Comparison of ENCODE assay signal across 31 cellular contexts in genomic region chr2:70748002-70748779, GRCh38. TPM values are rescaled to one million over a fixed set of nuclear protein-coding genes. Genes with fewer than 3 reads are reported as not detected.
A peak's percentile ranks its signal among the peaks of the same experiment; 100 is the strongest.
DNase-seq lines count a peak whose midpoint lies in the region; ATAC-seq and TF ChIP-seq lines count a peak whose summit lies in the region.
"Had no signal": no experiment of that assay in that cellular context is flagged by ENCODE, and none has a peak within 500 bp of the region (broad histone marks: within the 10 kb centered on the region; RNA-seq: fewer than 3 reads in every experiment).

No MANE protein-coding gene starts in this region.

- DNase-seq in right atrium auricular region (ENCODE audit: low spot score), result peak; percentile 5
- no peak for DNase-seq in Right ventricle myocardium superior
- DNase-seq in endodermal cell, result no peak
- no peak for DNase-seq in activated naive CD4-positive, alpha-beta T cell (lab: John Stamatoyannopoulos, UW)
- no peak for DNase-seq in activated naive CD4-positive, alpha-beta T cell treated with anti-CD3 and anti-CD28 coated beads for 36 hours
- DNase-seq: activated B cell treated with CpG ODN at 0.5 μM for 24 hours; activated CD8-positive, alpha-beta memory T cell treated with anti-CD3 and anti-CD28 coated beads, Interleukin-2, amount 10 ng/mL, durations not matched to agents 7 days and 5 days; activated naive CD4-positive, alpha-beta T cell treated with anti-CD3 and anti-CD28 coated beads, Interleukin-2, amount 10 ng/mL, durations not matched to agents 7 days and 5 days; activated T-cell treated with anti-CD3 and anti-CD28 coated beads, Interleukin-2, amount 50 U/mL, for 72 hours; CD4-positive, CD25-positive, alpha-beta regulatory T cell; GDM1; kidney; lower lobe of right lung; mucosa of descending colon; NCI-H1105 treated with DMSO at 0.1 percent for 48 hours; NCI-H2081 treated with DMSO at 0.1 percent for 48 hours; SIG-M5; stimulated activated CD4-positive, alpha-beta T cell treated with anti-CD3 and anti-CD28 coated beads, Interleukin-1b, Interleukin-23, amount 100 ng/mL, for 48 hours; stomach; SW 1271; T1000; tibial artery had no signal

- no peaks in the 10 kb centered on the region for H3K36me3 ChIP-seq in right atrium auricular region
- no peaks in the 10 kb centered on the region for H3K36me3 ChIP-seq in HUES64 (ENCODE audit: insufficient read depth, low read length)
- H3K36me3 ChIP-seq in endodermal cell (ENCODE audit: control insufficient read depth, insufficient read depth, low read length), result no peaks in the 10 kb centered on the region
- H3K36me3 ChIP-seq: lower lobe of right lung, stomach, tibial artery had no signal

- H3K4me3 Mint-ChIP-seq in endodermal cell, result no peak overlapping the region
- no peak overlapping the region for H3K4me3 Mint-ChIP-seq in activated naive CD4-positive, alpha-beta T cell treated with anti-CD3 and anti-CD28 coated beads for 36 hours
- H3K4me3 Mint-ChIP-seq: activated B cell treated with CpG ODN at 0.5 μM for 24 hours; activated CD8-positive, alpha-beta memory T cell treated with anti-CD3 and anti-CD28 coated beads, Interleukin-2, amount 10 ng/mL, durations not matched to agents 7 days and 5 days; activated naive CD4-positive, alpha-beta T cell treated with anti-CD3 and anti-CD28 coated beads, Interleukin-2, amount 10 ng/mL, durations not matched to agents 7 days and 5 days; activated T-cell treated with anti-CD3 and anti-CD28 coated beads, Interleukin-2, amount 50 U/mL, for 72 hours; CD4-positive, CD25-positive, alpha-beta regulatory T cell; natural killer cell treated with Interleukin-12 subunit alpha and Interleukin-12 subunit beta and Interleukin-15 and Interleukin-18, amount 100 ng/mL, for 72 hours had no signal

- no peaks in the 10 kb centered on the region for H3K9me3 Mint-ChIP-seq in endodermal cell
- peaks cover 8% of the 10 kb centered on the region for H3K9me3 Mint-ChIP-seq in activated naive CD4-positive, alpha-beta T cell treated with anti-CD3 and anti-CD28 coated beads for 36 hours

- 30% methylated on average over 1 of the region's 1 CpG for WGBS in HUES64
- WGBS in endodermal cell (ENCODE audit: insufficient coverage in 1 of 2, insufficient read length in 1 of 2), 2 experiments, result 50 to 53% methylated on average over 1 of the region's 1 CpG

- peaks cover 19% of the 10 kb centered on the region for H3K27me3 Mint-ChIP-seq in endodermal cell (ENCODE audit: insufficient read depth)
- no peaks in the 10 kb centered on the region for H3K27me3 Mint-ChIP-seq in activated naive CD4-positive, alpha-beta T cell treated with anti-CD3 and anti-CD28 coated beads for 36 hours (ENCODE audit: low read depth)
- H3K27me3 Mint-ChIP-seq: activated B cell treated with CpG ODN at 0.5 μM for 24 hours; activated naive CD4-positive, alpha-beta T cell treated with anti-CD3 and anti-CD28 coated beads, Interleukin-2, amount 10 ng/mL, durations not matched to agents 7 days and 5 days had no signal

- no peak overlapping the region for H3K27ac Mint-ChIP-seq in endodermal cell
- H3K27ac Mint-ChIP-seq in activated naive CD4-positive, alpha-beta T cell treated with anti-CD3 and anti-CD28 coated beads for 36 hours, result no peak overlapping the region
- H3K27ac Mint-ChIP-seq: activated B cell treated with CpG ODN at 0.5 μM for 24 hours; activated CD8-positive, alpha-beta memory T cell treated with anti-CD3 and anti-CD28 coated beads, Interleukin-2, amount 10 ng/mL, durations not matched to agents 7 days and 5 days; activated naive CD4-positive, alpha-beta T cell treated with anti-CD3 and anti-CD28 coated beads, Interleukin-2, amount 10 ng/mL, durations not matched to agents 7 days and 5 days; activated T-cell treated with anti-CD3 and anti-CD28 coated beads, Interleukin-2, amount 50 U/mL, for 72 hours; natural killer cell treated with Interleukin-12 subunit alpha and Interleukin-12 subunit beta and Interleukin-15 and Interleukin-18, amount 100 ng/mL, for 72 hours had no signal

- ATAC-seq in Right ventricle myocardium superior (ENCODE audit: poor library complexity) (no peak), HG03439 (IDR thresholded peaks at IDR 0.05; ENCODE audit: unreplicated experiment) (no peak)
- ATAC-seq: activated CD8-positive, alpha-beta memory T cell treated with anti-CD3 and anti-CD28 coated beads, Interleukin-2, amount 10 ng/mL, durations not matched to agents 7 days and 5 days; activated T-cell treated with anti-CD3 and anti-CD28 coated beads, Interleukin-2, amount 50 U/mL, for 72 hours; lower lobe of right lung; mucosa of descending colon; natural killer cell treated with Interleukin-12 subunit alpha and Interleukin-12 subunit beta and Interleukin-15 and Interleukin-18, amount 100 ng/mL, for 72 hours; Panc1 had no signal

- no peaks in the 10 kb centered on the region for H3K4me1 ChIP-seq in right atrium auricular region
- H3K4me1 ChIP-seq in HUES64 (ENCODE audit: insufficient read depth, low read length), result peaks cover 48% of the 10 kb centered on the region
- H3K4me1 ChIP-seq in endodermal cell (ENCODE audit: control insufficient read depth, insufficient read depth, low read length), result no peaks in the 10 kb centered on the region
- H3K4me1 ChIP-seq: lower lobe of right lung, stomach, tibial artery had no signal

- H3K4me3 ChIP-seq in right atrium auricular region, result no peak overlapping the region
- no peak overlapping the region for H3K4me3 ChIP-seq in HUES64 (ENCODE audit: low read length)
- no peak overlapping the region for H3K4me3 ChIP-seq in endodermal cell (ENCODE audit: low read length)
- H3K4me3 ChIP-seq: lower lobe of right lung, mucosa of descending colon, smooth muscle cell, stomach, tibial artery had no signal

- CTCF ChIA-PET in activated naive CD4-positive, alpha-beta T cell treated with anti-CD3 and anti-CD28 coated beads for 36 hours (lab: Charles Lee), result interaction anchor here (0.6 to 1.0 kb wide), 2 partner anchors 20 to 199 kb away, joined by 3 to 4 read pairs; no protein-coding TSS in a partner anchor

- TF ChIP-seq CTCF in right atrium auricular region (IDR thresholded peaks at IDR 0.05), result no peak
- peak; percentile 70 for TF ChIP-seq CTCF in endodermal cell (conservative IDR thresholded peaks at IDR 0.05)

- H3K4me1 Mint-ChIP-seq in endodermal cell, result peaks cover 13% of the 10 kb centered on the region
- H3K4me1 Mint-ChIP-seq in activated naive CD4-positive, alpha-beta T cell treated with anti-CD3 and anti-CD28 coated beads for 36 hours (ENCODE audit: low read depth), result peaks cover 9% of the 10 kb centered on the region
- H3K4me1 Mint-ChIP-seq: activated CD8-positive, alpha-beta memory T cell treated with anti-CD3 and anti-CD28 coated beads, Interleukin-2, amount 10 ng/mL, durations not matched to agents 7 days and 5 days; activated naive CD4-positive, alpha-beta T cell treated with anti-CD3 and anti-CD28 coated beads, Interleukin-2, amount 10 ng/mL, durations not matched to agents 7 days and 5 days; CD4-positive, CD25-positive, alpha-beta regulatory T cell had no signal

- H3K27ac ChIP-seq in right atrium auricular region, result no peak overlapping the region
- peak overlapping the region; percentile 14; the same call in 1 of the 2 replicates for H3K27ac ChIP-seq in HUES64 (ENCODE audit: low read depth, low read length)
- H3K27ac ChIP-seq in endodermal cell (ENCODE audit: low read depth, low read length), result no peak overlapping the region
- H3K27ac ChIP-seq: lower lobe of right lung, stomach, tibial artery had no signal

- H3K9me3 ChIP-seq in right atrium auricular region (no peaks in the 10 kb centered on the region), HUES64 (ENCODE audit: insufficient read depth, low read depth, low read length) (no peaks in the 10 kb centered on the region), endodermal cell (ENCODE audit: control insufficient read depth, low read length) (no peaks in the 10 kb centered on the region)
- H3K9me3 ChIP-seq: lower lobe of right lung, mucosa of descending colon, stomach, tibial artery had no signal

- no peaks in the 10 kb centered on the region for H3K36me3 Mint-ChIP-seq in endodermal cell (ENCODE audit: low read depth)
- H3K36me3 Mint-ChIP-seq in activated naive CD4-positive, alpha-beta T cell treated with anti-CD3 and anti-CD28 coated beads for 36 hours (ENCODE audit: low read depth), result peaks cover 3% of the 10 kb centered on the region
- H3K36me3 Mint-ChIP-seq: activated CD8-positive, alpha-beta memory T cell treated with anti-CD3 and anti-CD28 coated beads, Interleukin-2, amount 10 ng/mL, durations not matched to agents 7 days and 5 days; activated naive CD4-positive, alpha-beta T cell treated with anti-CD3 and anti-CD28 coated beads, Interleukin-2, amount 10 ng/mL, durations not matched to agents 7 days and 5 days; CD4-positive, CD25-positive, alpha-beta regulatory T cell had no signal

- H3K27me3 ChIP-seq in right atrium auricular region (no peaks in the 10 kb centered on the region), HUES64 (ENCODE audit: insufficient read depth, low read length) (no peaks in the 10 kb centered on the region), endodermal cell (ENCODE audit: control insufficient read depth, insufficient read depth, low read length, poor library complexity, severe bottlenecking) (peaks cover 6% of the 10 kb centered on the region)
- H3K27me3 ChIP-seq: tibial artery had no signal

- intact Hi-C loops in Right ventricle myocardium superior (cut with DNase I), result no loop called here
- intact Hi-C loops in activated naive CD4-positive, alpha-beta T cell treated with anti-CD3 and anti-CD28 coated beads for 36 hours (cut with micrococcal nuclease), result no loop called here

- H3K9ac ChIP-seq in HUES64 (ENCODE audit: low read depth, low read length) (no peak overlapping the region), endodermal cell (ENCODE audit: extremely low read depth, low read length, poor library complexity, severe bottlenecking) (no peak overlapping the region)

RNA-seq across cellular contexts. Expression of gene ADD2, which starts 19.8 kb away (rescaled TPM):
- total RNA-seq in right atrium auricular region (1 to 10 TPM; 1.1 to 1.4 TPM), Right ventricle myocardium superior (2.0 TPM), endodermal cell (10 to 100 TPM; 14.8 to 53.0 TPM)
- polyA plus RNA-seq in HUES64 (2013, experiment 1 of 2), result 84.4 TPM
- polyA plus RNA-seq in HUES64 (2013, experiment 2 of 2), result 88.1 TPM
- 65.9 TPM for polyA plus RNA-seq in endodermal cell (2013, experiment 1 of 2)
- 55.3 TPM for polyA plus RNA-seq in endodermal cell (2013, experiment 2 of 2)
- total RNA-seq in activated naive CD4-positive, alpha-beta T cell treated with anti-CD3 and anti-CD28 coated beads for 36 hours, result 10 to 100 TPM; 42.9 to 46.2 TPM
- total RNA-seq: osteoblast had no signal

RNA-seq across cellular contexts. Expression of gene FIGLA, which starts 42.3 kb away (rescaled TPM):
- not detected for total RNA-seq in right atrium auricular region
- not detected for total RNA-seq in Right ventricle myocardium superior
- not detected for polyA plus RNA-seq in HUES64 (2013, experiment 1 of 2)
- polyA plus RNA-seq in HUES64 (2013, experiment 2 of 2), result not detected
- total RNA-seq in endodermal cell, result not detected
- not detected for polyA plus RNA-seq in endodermal cell (2013, experiment 1 of 2)
- polyA plus RNA-seq in endodermal cell (2013, experiment 2 of 2), result not detected
- total RNA-seq in activated naive CD4-positive, alpha-beta T cell treated with anti-CD3 and anti-CD28 coated beads for 36 hours, result not detected
- total RNA-seq: activated B cell treated with CpG ODN at 0.5 μM for 24 hours; activated CD8-positive, alpha-beta memory T cell treated with anti-CD3 and anti-CD28 coated beads, Interleukin-2, amount 10 ng/mL, durations not matched to agents 7 days and 5 days; CD4-positive, CD25-positive, alpha-beta regulatory T cell; chondrocyte; kidney; lower lobe of right lung; M059J; mucosa of descending colon; NCI-H460; osteoblast; smooth muscle cell; stomach had no signal
- polyA plus RNA-seq: CD4-positive, CD25-positive, alpha-beta regulatory T cell; smooth muscle cell had no signal
